1 cellular context compared by ENCODE assay signal in the genomic region with DNA sequence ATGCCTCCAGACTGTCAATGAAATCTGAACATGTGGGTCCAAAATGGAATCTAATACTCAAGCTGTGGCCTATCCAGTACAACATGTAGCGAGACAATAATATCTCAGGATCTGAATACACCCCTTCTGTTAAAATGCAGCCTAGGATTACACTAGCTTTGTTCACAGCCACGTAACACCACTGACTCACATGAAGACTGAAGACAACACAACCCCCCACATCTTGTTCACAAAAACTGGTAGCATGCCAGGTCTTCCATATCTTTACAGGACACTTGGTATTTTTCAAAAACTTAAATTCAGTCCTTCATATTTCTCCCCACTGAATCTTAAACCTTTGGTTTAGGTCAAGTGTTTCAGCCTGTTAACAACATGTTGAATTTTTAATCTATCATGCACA.
TF ChIP-seq lines count a peak whose summit lies in the region.

No MANE protein-coding gene starts in this region.

TF ChIP-seq in SK-N-SH, 30 proteins besides CTCF, POLR2A, EP300 and RAD21 (continued from another document):
- TF ChIP-seq, protein P1, sequence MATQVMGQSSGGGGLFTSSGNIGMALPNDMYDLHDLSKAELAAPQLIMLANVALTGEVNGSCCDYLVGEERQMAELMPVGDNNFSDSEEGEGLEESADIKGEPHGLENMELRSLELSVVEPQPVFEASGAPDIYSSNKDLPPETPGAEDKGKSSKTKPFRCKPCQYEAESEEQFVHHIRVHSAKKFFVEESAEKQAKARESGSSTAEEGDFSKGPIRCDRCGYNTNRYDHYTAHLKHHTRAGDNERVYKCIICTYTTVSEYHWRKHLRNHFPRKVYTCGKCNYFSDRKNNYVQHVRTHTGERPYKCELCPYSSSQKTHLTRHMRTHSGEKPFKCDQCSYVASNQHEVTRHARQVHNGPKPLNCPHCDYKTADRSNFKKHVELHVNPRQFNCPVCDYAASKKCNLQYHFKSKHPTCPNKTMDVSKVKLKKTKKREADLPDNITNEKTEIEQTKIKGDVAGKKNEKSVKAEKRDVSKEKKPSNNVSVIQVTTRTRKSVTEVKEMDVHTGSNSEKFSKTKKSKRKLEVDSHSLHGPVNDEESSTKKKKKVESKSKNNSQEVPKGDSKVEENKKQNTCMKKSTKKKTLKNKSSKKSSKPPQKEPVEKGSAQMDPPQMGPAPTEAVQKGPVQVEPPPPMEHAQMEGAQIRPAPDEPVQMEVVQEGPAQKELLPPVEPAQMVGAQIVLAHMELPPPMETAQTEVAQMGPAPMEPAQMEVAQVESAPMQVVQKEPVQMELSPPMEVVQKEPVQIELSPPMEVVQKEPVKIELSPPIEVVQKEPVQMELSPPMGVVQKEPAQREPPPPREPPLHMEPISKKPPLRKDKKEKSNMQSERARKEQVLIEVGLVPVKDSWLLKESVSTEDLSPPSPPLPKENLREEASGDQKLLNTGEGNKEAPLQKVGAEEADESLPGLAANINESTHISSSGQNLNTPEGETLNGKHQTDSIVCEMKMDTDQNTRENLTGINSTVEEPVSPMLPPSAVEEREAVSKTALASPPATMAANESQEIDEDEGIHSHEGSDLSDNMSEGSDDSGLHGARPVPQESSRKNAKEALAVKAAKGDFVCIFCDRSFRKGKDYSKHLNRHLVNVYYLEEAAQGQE (IDR thresholded peaks at IDR 0.05; ENCODE audit: low read depth, low read length): no peak
- TF ChIP-seq ELF1 (IDR thresholded peaks at IDR 0.05): no peak
- no peak for TF ChIP-seq POLR2AphosphoS5 (IDR thresholded peaks at IDR 0.05; ENCODE audit: low read depth, low read length)
- peak; percentile 91; the same call in 1 of the 2 replicates for TF ChIP-seq FOSL2 (IDR thresholded peaks at IDR 0.05; ENCODE audit: borderline replicate concordance, low read depth)
- TF ChIP-seq, protein P2, sequence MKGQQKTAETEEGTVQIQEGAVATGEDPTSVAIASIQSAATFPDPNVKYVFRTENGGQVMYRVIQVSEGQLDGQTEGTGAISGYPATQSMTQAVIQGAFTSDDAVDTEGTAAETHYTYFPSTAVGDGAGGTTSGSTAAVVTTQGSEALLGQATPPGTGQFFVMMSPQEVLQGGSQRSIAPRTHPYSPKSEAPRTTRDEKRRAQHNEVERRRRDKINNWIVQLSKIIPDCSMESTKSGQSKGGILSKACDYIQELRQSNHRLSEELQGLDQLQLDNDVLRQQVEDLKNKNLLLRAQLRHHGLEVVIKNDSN (IDR thresholded peaks at IDR 0.05; ENCODE audit: borderline replicate concordance, low read depth): no peak
- TF ChIP-seq RXRA (IDR thresholded peaks at IDR 0.05; ENCODE audit: borderline replicate concordance, low read depth): no peak
- TF ChIP-seq, protein P3, sequence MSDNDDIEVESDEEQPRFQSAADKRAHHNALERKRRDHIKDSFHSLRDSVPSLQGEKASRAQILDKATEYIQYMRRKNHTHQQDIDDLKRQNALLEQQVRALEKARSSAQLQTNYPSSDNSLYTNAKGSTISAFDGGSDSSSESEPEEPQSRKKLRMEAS (IDR thresholded peaks at IDR 0.05; ENCODE audit: low read depth): peak; percentile 36; the same call in 1 of the 2 replicates
- TF ChIP-seq YY1 (IDR thresholded peaks at IDR 0.05; ENCODE audit: low read depth): no peak
- TF ChIP-seq GATA2 (CRISPR knock-in tag; IDR thresholded peaks at IDR 0.05): no peak
- TF ChIP-seq RCOR1 (IDR thresholded peaks at IDR 0.05; ENCODE audit: low read length): no peak
- TF ChIP-seq NRF1 (IDR thresholded peaks at IDR 0.05; ENCODE audit: low read depth, low read length): no peak
- no peak for TF ChIP-seq RFX5 (IDR thresholded peaks at IDR 0.05; ENCODE audit: low read length)
- peak; percentile 71 for TF ChIP-seq JUND (IDR thresholded peaks at IDR 0.05)
- TF ChIP-seq NFIC (IDR thresholded peaks at IDR 0.05; ENCODE audit: borderline replicate concordance): peak; percentile 91
- TF ChIP-seq, protein P4, sequence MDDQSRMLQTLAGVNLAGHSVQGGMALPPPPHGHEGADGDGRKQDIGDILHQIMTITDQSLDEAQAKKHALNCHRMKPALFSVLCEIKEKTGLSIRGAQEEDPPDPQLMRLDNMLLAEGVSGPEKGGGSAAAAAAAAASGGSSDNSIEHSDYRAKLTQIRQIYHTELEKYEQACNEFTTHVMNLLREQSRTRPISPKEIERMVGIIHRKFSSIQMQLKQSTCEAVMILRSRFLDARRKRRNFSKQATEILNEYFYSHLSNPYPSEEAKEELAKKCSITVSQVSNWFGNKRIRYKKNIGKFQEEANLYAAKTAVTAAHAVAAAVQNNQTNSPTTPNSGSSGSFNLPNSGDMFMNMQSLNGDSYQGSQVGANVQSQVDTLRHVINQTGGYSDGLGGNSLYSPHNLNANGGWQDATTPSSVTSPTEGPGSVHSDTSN (IDR thresholded peaks at IDR 0.05): peak; percentile 46
- peak; percentile 82 for TF ChIP-seq TCF12 (IDR thresholded peaks at IDR 0.05)
- no peak for TF ChIP-seq EZH2phosphoT487 (IDR thresholded peaks at IDR 0.05; ENCODE audit: borderline replicate concordance, low read depth)
- no peak for TF ChIP-seq MXI1 (IDR thresholded peaks at IDR 0.05; ENCODE audit: low read depth, low read length)
- TF ChIP-seq, protein P5, sequence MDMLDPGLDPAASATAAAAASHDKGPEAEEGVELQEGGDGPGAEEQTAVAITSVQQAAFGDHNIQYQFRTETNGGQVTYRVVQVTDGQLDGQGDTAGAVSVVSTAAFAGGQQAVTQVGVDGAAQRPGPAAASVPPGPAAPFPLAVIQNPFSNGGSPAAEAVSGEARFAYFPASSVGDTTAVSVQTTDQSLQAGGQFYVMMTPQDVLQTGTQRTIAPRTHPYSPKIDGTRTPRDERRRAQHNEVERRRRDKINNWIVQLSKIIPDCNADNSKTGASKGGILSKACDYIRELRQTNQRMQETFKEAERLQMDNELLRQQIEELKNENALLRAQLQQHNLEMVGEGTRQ (IDR thresholded peaks at IDR 0.05; ENCODE audit: borderline replicate concordance, low read depth, low read length): no peak
- TF ChIP-seq SMC3 (IDR thresholded peaks at IDR 0.05; ENCODE audit: low read depth, low read length): no peak
- TF ChIP-seq, protein P6, sequence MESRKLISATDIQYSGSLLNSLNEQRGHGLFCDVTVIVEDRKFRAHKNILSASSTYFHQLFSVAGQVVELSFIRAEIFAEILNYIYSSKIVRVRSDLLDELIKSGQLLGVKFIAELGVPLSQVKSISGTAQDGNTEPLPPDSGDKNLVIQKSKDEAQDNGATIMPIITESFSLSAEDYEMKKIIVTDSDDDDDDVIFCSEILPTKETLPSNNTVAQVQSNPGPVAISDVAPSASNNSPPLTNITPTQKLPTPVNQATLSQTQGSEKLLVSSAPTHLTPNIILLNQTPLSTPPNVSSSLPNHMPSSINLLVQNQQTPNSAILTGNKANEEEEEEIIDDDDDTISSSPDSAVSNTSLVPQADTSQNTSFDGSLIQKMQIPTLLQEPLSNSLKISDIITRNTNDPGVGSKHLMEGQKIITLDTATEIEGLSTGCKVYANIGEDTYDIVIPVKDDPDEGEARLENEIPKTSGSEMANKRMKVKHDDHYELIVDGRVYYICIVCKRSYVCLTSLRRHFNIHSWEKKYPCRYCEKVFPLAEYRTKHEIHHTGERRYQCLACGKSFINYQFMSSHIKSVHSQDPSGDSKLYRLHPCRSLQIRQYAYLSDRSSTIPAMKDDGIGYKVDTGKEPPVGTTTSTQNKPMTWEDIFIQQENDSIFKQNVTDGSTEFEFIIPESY (IDR thresholded peaks at IDR 0.05; ENCODE audit: borderline replicate concordance, low read depth): no peak
- TF ChIP-seq FOXJ3 (CRISPR knock-in tag; IDR thresholded peaks at IDR 0.05): no peak
- TF ChIP-seq, protein P7, sequence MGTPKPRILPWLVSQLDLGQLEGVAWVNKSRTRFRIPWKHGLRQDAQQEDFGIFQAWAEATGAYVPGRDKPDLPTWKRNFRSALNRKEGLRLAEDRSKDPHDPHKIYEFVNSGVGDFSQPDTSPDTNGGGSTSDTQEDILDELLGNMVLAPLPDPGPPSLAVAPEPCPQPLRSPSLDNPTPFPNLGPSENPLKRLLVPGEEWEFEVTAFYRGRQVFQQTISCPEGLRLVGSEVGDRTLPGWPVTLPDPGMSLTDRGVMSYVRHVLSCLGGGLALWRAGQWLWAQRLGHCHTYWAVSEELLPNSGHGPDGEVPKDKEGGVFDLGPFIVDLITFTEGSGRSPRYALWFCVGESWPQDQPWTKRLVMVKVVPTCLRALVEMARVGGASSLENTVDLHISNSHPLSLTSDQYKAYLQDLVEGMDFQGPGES (IDR thresholded peaks at IDR 0.05; ENCODE audit: low read depth, low read length): no peak
TF ChIP-seq in SK-N-SH: peak in this region for 7.
